In the genomic region with DNA sequence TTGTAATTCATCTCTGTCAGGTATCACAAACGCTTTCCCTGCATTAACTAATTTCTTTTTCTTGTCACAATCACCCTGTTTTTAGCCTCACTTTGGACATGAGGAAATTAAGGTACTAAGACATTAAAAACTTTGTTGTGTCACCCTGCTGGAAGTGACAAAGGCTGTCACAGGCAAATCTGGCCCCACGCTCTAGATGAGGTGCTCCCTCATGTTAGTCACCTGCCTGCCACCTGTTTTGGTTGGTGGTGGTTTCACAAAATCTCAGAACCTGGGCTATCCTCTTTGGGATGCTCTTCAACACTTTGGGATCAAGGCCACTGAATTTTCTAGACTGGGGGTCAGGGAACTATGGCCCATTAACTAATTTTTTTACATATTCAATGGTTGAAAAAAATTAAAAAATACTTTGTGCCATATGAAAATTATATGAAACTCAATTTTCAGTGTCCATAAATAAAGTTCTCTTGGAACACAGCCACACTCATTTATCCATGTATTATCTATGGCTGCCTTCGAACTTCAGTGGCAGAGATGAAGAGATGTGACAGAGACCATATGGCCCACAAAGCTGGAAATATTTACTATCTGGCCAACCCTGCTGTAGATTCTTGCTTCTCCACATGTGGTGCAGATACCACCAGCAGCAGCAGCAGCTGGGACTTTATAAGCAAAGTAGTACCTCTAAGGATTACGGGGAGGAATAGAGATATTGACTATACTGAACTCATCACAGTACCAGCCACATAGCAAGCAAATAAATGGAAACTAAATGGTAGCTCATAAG, we compare ENCODE assay signal across 1 cellular context.
TF ChIP-seq lines count a peak whose summit lies in the region.

No MANE protein-coding gene starts in this region.

TF ChIP-seq in K562, 482 proteins besides CTCF, POLR2A, EP300 and RAD21 (continued from another document and continues in another):
- TF ChIP-seq, protein P1, sequence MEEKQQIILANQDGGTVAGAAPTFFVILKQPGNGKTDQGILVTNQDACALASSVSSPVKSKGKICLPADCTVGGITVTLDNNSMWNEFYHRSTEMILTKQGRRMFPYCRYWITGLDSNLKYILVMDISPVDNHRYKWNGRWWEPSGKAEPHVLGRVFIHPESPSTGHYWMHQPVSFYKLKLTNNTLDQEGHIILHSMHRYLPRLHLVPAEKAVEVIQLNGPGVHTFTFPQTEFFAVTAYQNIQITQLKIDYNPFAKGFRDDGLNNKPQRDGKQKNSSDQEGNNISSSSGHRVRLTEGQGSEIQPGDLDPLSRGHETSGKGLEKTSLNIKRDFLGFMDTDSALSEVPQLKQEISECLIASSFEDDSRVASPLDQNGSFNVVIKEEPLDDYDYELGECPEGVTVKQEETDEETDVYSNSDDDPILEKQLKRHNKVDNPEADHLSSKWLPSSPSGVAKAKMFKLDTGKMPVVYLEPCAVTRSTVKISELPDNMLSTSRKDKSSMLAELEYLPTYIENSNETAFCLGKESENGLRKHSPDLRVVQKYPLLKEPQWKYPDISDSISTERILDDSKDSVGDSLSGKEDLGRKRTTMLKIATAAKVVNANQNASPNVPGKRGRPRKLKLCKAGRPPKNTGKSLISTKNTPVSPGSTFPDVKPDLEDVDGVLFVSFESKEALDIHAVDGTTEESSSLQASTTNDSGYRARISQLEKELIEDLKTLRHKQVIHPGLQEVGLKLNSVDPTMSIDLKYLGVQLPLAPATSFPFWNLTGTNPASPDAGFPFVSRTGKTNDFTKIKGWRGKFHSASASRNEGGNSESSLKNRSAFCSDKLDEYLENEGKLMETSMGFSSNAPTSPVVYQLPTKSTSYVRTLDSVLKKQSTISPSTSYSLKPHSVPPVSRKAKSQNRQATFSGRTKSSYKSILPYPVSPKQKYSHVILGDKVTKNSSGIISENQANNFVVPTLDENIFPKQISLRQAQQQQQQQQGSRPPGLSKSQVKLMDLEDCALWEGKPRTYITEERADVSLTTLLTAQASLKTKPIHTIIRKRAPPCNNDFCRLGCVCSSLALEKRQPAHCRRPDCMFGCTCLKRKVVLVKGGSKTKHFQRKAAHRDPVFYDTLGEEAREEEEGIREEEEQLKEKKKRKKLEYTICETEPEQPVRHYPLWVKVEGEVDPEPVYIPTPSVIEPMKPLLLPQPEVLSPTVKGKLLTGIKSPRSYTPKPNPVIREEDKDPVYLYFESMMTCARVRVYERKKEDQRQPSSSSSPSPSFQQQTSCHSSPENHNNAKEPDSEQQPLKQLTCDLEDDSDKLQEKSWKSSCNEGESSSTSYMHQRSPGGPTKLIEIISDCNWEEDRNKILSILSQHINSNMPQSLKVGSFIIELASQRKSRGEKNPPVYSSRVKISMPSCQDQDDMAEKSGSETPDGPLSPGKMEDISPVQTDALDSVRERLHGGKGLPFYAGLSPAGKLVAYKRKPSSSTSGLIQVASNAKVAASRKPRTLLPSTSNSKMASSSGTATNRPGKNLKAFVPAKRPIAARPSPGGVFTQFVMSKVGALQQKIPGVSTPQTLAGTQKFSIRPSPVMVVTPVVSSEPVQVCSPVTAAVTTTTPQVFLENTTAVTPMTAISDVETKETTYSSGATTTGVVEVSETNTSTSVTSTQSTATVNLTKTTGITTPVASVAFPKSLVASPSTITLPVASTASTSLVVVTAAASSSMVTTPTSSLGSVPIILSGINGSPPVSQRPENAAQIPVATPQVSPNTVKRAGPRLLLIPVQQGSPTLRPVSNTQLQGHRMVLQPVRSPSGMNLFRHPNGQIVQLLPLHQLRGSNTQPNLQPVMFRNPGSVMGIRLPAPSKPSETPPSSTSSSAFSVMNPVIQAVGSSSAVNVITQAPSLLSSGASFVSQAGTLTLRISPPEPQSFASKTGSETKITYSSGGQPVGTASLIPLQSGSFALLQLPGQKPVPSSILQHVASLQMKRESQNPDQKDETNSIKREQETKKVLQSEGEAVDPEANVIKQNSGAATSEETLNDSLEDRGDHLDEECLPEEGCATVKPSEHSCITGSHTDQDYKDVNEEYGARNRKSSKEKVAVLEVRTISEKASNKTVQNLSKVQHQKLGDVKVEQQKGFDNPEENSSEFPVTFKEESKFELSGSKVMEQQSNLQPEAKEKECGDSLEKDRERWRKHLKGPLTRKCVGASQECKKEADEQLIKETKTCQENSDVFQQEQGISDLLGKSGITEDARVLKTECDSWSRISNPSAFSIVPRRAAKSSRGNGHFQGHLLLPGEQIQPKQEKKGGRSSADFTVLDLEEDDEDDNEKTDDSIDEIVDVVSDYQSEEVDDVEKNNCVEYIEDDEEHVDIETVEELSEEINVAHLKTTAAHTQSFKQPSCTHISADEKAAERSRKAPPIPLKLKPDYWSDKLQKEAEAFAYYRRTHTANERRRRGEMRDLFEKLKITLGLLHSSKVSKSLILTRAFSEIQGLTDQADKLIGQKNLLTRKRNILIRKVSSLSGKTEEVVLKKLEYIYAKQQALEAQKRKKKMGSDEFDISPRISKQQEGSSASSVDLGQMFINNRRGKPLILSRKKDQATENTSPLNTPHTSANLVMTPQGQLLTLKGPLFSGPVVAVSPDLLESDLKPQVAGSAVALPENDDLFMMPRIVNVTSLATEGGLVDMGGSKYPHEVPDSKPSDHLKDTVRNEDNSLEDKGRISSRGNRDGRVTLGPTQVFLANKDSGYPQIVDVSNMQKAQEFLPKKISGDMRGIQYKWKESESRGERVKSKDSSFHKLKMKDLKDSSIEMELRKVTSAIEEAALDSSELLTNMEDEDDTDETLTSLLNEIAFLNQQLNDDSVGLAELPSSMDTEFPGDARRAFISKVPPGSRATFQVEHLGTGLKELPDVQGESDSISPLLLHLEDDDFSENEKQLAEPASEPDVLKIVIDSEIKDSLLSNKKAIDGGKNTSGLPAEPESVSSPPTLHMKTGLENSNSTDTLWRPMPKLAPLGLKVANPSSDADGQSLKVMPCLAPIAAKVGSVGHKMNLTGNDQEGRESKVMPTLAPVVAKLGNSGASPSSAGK (IDR thresholded peaks at IDR 0.05), result peak; percentile 45; the same call in 1 of the 2 replicates
- TF ChIP-seq STAT5A (IDR thresholded peaks at IDR 0.05; ENCODE audit: borderline replicate concordance, low read length) (peak; percentile 85), LCOR (CRISPR knock-in tag; IDR thresholded peaks at IDR 0.05) (no peak), PHF20 (IDR thresholded peaks at IDR 0.05; ENCODE audit: partially characterized antibody) (no peak), MYC (IDR thresholded peaks at IDR 0.05; ENCODE audit: low read depth, low read length) (peak; percentile 51; the same call in 1 of the 2 replicates), MYC (CRISPR knock-in tag; IDR thresholded peaks at IDR 0.05; ENCODE audit: borderline replicate concordance, low read depth) (no peak), NFIC (IDR thresholded peaks at IDR 0.05) (peak; percentile 86), HDAC3 (IDR thresholded peaks at IDR 0.05; ENCODE audit: borderline replicate concordance, partially characterized antibody) (peak; percentile 61), TRIM28 (IDR thresholded peaks at IDR 0.05) (no peak), HEY1 (CRISPR knock-in tag; IDR thresholded peaks at IDR 0.05; ENCODE audit: borderline replicate concordance) (no peak), PTRF (tag; IDR thresholded peaks at IDR 0.05) (no peak), ARHGAP35 (IDR thresholded peaks at IDR 0.05; ENCODE audit: partially characterized antibody) (no peak), RBM25 (IDR thresholded peaks at IDR 0.05; ENCODE audit: low read depth, low read length, severe bottlenecking) (no peak), CBFA2T3 (IDR thresholded peaks at IDR 0.05) (peak; percentile 95), ZNF75A (CRISPR knock-in tag; IDR thresholded peaks at IDR 0.05) (no peak), SRSF7 (optimal IDR thresholded peaks at IDR 0.05; ENCODE audit: low read depth, low read length) (no peak), HDAC8 (tag; IDR thresholded peaks at IDR 0.05) (no peak), ZNF41 (CRISPR knock-in tag; conservative IDR thresholded peaks at IDR 0.05) (no peak), ELF4 (CRISPR knock-in tag; IDR thresholded peaks at IDR 0.05) (no peak), RBFOX2 (IDR thresholded peaks at IDR 0.05; ENCODE audit: low read depth, low read length) (no peak), ZNF436 (CRISPR knock-in tag; IDR thresholded peaks at IDR 0.05) (no peak), FOXJ3 (CRISPR knock-in tag; IDR thresholded peaks at IDR 0.05) (no peak), KAT8 (IDR thresholded peaks at IDR 0.05; ENCODE audit: low read depth) (no peak), CBX3 (IDR thresholded peaks at IDR 0.05; ENCODE audit: borderline replicate concordance in 1 of 2, low read length in 2 of 2) (0 out of 3 replicates have a peak, but pooled peaks of 1 of the 2 experiments have one; percentile 16), ZNF57 (CRISPR knock-in tag; IDR thresholded peaks at IDR 0.05) (no peak), GATA2 (CRISPR knock-in tag; IDR thresholded peaks at IDR 0.05) (peak; percentile 85), ZBTB11 (CRISPR knock-in tag; IDR thresholded peaks at IDR 0.05) (peak in 1 of 3 experiments; percentile 46; a peak in 1 of 6 replicates), SMAD3 (CRISPR knock-in tag; conservative IDR thresholded peaks at IDR 0.05) (no peak), ZNF217 (CRISPR knock-in tag; IDR thresholded peaks at IDR 0.05) (no peak), POLR2AphosphoS2 (IDR thresholded peaks at IDR 0.05; ENCODE audit: low read length) (no peak), POU5F1 (IDR thresholded peaks at IDR 0.05; ENCODE audit: borderline replicate concordance, low read depth, low read length, partially characterized antibody) (no peak), ZNF282 (CRISPR knock-in tag; IDR thresholded peaks at IDR 0.05) (no peak), MYBL2 (IDR thresholded peaks at IDR 0.05; ENCODE audit: low read depth) (no peak), MYBL2 (CRISPR knock-in tag; IDR thresholded peaks at IDR 0.05; ENCODE audit: borderline replicate concordance) (no peak), BACH1 (tag; IDR thresholded peaks at IDR 0.05) (no peak), ZNF23 (CRISPR knock-in tag; IDR thresholded peaks at IDR 0.05) (no peak)
- TF ChIP-seq, protein P2, sequence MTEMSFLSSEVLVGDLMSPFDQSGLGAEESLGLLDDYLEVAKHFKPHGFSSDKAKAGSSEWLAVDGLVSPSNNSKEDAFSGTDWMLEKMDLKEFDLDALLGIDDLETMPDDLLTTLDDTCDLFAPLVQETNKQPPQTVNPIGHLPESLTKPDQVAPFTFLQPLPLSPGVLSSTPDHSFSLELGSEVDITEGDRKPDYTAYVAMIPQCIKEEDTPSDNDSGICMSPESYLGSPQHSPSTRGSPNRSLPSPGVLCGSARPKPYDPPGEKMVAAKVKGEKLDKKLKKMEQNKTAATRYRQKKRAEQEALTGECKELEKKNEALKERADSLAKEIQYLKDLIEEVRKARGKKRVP (CRISPR knock-in tag; IDR thresholded peaks at IDR 0.05), result no peak
- TF ChIP-seq, protein P3, sequence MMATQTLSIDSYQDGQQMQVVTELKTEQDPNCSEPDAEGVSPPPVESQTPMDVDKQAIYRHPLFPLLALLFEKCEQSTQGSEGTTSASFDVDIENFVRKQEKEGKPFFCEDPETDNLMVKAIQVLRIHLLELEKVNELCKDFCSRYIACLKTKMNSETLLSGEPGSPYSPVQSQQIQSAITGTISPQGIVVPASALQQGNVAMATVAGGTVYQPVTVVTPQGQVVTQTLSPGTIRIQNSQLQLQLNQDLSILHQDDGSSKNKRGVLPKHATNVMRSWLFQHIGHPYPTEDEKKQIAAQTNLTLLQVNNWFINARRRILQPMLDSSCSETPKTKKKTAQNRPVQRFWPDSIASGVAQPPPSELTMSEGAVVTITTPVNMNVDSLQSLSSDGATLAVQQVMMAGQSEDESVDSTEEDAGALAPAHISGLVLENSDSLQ (IDR thresholded peaks at IDR 0.05), result no peak; the same call in 1 of the 2 replicates
- TF ChIP-seq, protein P4, sequence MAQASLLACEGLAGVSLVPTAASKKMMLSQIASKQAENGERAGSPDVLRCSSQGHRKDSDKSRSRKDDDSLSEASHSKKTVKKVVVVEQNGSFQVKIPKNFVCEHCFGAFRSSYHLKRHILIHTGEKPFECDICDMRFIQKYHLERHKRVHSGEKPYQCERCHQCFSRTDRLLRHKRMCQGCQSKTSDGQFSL (CRISPR knock-in tag; IDR thresholded peaks at IDR 0.05), result no peak
- TF ChIP-seq, protein P4 (tag; IDR thresholded peaks at IDR 0.05), result no peak
- TF ChIP-seq, protein P5, sequence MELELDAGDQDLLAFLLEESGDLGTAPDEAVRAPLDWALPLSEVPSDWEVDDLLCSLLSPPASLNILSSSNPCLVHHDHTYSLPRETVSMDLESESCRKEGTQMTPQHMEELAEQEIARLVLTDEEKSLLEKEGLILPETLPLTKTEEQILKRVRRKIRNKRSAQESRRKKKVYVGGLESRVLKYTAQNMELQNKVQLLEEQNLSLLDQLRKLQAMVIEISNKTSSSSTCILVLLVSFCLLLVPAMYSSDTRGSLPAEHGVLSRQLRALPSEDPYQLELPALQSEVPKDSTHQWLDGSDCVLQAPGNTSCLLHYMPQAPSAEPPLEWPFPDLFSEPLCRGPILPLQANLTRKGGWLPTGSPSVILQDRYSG (tag; conservative IDR thresholded peaks at IDR 0.05; ENCODE audit: low read depth), result 0 out of 2 replicates have a peak, but pooled peaks have one; percentile 44
- TF ChIP-seq, protein P6, sequence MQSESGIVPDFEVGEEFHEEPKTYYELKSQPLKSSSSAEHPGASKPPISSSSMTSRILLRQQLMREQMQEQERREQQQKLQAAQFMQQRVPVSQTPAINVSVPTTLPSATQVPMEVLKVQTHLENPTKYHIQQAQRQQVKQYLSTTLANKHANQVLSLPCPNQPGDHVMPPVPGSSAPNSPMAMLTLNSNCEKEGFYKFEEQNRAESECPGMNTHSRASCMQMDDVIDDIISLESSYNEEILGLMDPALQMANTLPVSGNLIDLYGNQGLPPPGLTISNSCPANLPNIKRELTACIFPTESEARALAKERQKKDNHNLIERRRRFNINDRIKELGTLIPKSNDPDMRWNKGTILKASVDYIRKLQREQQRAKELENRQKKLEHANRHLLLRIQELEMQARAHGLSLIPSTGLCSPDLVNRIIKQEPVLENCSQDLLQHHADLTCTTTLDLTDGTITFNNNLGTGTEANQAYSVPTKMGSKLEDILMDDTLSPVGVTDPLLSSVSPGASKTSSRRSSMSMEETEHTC (IDR thresholded peaks at IDR 0.05), result no peak
